In the genomic region with DNA sequence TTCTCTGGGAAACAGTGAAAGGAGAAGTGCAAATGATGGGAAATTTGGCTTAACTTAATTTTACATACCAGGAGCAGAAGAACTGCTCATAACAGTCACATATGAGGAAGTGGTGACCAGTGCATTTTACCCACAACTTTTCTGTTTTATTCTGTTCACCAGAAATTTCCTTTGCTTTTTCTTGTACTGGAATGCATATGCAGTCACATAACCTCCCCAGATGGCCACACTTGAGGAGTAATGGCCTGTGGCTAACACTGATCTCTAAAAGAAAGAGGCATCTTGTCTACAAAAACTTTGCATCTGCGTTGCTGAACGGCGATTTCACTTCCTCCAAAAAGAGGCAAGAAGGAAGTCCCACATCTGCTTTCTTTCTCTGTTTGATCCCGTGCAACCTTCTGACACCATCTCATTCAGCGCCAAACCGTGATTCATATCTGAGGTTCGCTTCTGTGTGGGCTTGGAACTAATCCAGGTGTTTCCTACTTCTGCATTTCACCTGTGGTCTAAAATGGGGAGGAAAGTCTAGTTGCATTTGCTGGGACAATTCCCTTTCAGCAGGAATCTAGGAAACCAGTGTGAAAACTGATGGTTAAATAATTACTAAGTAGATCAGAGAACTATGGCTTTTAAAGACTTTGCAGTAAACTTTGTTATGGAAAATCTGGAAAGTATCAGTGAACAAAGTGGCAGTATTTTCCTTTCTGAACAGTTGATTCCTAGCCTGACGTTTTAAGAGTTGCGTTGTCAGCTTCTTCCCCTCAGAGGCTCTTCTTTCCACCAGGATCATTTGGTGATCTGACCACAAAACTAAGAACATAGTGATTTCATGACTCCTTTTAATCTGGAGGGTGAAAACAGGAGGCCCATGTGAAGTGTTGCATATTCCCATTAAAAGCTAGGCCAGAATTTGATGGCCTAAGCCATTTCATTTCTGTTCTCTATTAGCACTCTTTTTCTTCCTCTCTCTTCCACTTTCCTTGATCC, we compare ENCODE assay signal across 7 cellular contexts. TPM values are rescaled to one million over a fixed set of nuclear protein-coding genes. Genes with fewer than 3 reads are reported as not detected.
A peak's percentile ranks its signal among the peaks of the same experiment; 100 is the strongest.
DNase-seq lines count a peak whose midpoint lies in the region; ATAC-seq and TF ChIP-seq lines count a peak whose summit lies in the region.

No MANE protein-coding gene starts in this region.

- in situ Hi-C loops in KBM-7 (cut with MboI; ENCODE audit: low pct_unique_long_range_greater_than_20kb, low sequenced_read_pairs) = no loop called here

- ATAC-seq in GM18508 (IDR thresholded peaks at IDR 0.05; ENCODE audit: insufficient read depth, unreplicated experiment) (peak; percentile 84), GM21737 (IDR thresholded peaks at IDR 0.05; ENCODE audit: unreplicated experiment) (peak; percentile 82)

- DNase-seq in KBM-7 = peak; percentile 85
- DNase-seq in dermis blood vessel endothelial cell = peak; percentile 60
- peak; percentile 13 for DNase-seq in skeletal muscle cell (ENCODE audit: low read depth)
- no peak for DNase-seq in osteocyte (ENCODE audit: extremely low spot score, unreplicated experiment)
- no peak for DNase-seq in cerebellum (ENCODE audit: low spot score)

- H3K9me3 Mint-ChIP-seq in osteocyte (ENCODE audit: unreplicated experiment) = no peaks in the 10 kb centered on the region

- peaks cover 19% of the 10 kb centered on the region for H3K27me3 Mint-ChIP-seq in osteocyte (ENCODE audit: unreplicated experiment)

- TF ChIP-seq CTCF in osteocyte (IDR thresholded peaks at IDR 0.05) = no peak

- no peak overlapping the region for H3K4me3 Mint-ChIP-seq in osteocyte (ENCODE audit: unreplicated experiment)

- H3K27ac Mint-ChIP-seq in osteocyte (ENCODE audit: unreplicated experiment) = no peak overlapping the region

- no peaks in the 10 kb centered on the region for H3K36me3 Mint-ChIP-seq in osteocyte (ENCODE audit: unreplicated experiment)

- no peaks in the 10 kb centered on the region for H3K4me1 Mint-ChIP-seq in osteocyte (ENCODE audit: unreplicated experiment)

- no peak overlapping the region for H3K4me3 ChIP-seq in skeletal muscle cell (ENCODE audit: low read depth, low read length)

RNA-seq across cellular contexts. Expression of a gene that starts 4.2 kb away (rescaled TPM):
- total RNA-seq in dermis blood vessel endothelial cell (not detected in 2 replicates), osteocyte (not detected in 2 replicates), cerebellum (2.3 TPM)

RNA-seq across cellular contexts. Expression of a gene that starts 45.0 kb away (rescaled TPM):
- total RNA-seq in dermis blood vessel endothelial cell (28.1 and 32.9 TPM in 2 replicates), osteocyte (1.2 and 2.7 TPM in 2 replicates), cerebellum (38.7 TPM)

Comparison
In these comparisons a context has a peak if more than half of its experiments do, and no peak if none do; other contexts are left out.
1. DNase-seq: peak in KBM-7 (single experiment), dermis blood vessel endothelial cell (single experiment) and skeletal muscle cell (single experiment); none in osteocyte (single experiment) and cerebellum (single experiment).